Comparison of ENCODE assay signal across 1 cellular context in genomic region chr2:27284989-27285388, GRCh38.
TF ChIP-seq lines count a peak whose summit lies in the region.

No MANE protein-coding gene starts in this region.

TF ChIP-seq in H1, 55 proteins besides CTCF, POLR2A, EP300 and RAD21:
- TF ChIP-seq RBBP5 (IDR thresholded peaks at IDR 0.05; ENCODE audit: borderline replicate concordance, low read depth, low read length) (no peak), SIRT6 (IDR thresholded peaks at IDR 0.05; ENCODE audit: low read length) (no peak), TAF1 (IDR thresholded peaks at IDR 0.05; ENCODE audit: low read depth, low read length) (no peak), CHD7 (IDR thresholded peaks at IDR 0.05; ENCODE audit: insufficient replicate concordance, low read length) (no peak), E2F6 (IDR thresholded peaks at IDR 0.05) (no peak), FOSL1 (IDR thresholded peaks at IDR 0.05; ENCODE audit: insufficient read depth, low read depth, low read length) (no peak)
